In the genomic region with DNA sequence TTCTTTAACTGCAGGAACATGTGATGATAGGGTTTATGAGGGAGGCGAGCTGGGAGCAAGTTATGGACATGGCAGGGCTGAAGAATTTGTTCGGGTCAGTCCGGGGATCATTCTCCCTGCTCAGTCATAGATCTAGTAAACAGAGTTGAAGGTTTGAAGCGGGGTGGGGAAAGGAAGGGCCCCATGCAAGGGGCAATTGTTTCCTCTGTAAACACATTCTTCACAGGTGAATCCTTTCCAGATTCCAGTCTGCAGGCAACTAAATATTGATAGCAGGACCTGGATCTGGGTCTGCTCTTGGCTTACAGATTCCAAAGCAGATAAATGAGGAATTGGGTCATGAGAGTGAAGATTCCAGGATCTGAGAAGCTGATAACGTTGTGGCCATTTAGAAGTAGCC, we compare ENCODE assay signal across 14 cellular contexts. TPM values are rescaled to one million over a fixed set of nuclear protein-coding genes. Genes with fewer than 3 reads are reported as not detected.
"Had no signal": no experiment of that assay in that cellular context is flagged by ENCODE, and none has a peak within 500 bp of the region (broad histone marks: within the 10 kb centered on the region; RNA-seq: fewer than 3 reads in every experiment).

No MANE protein-coding gene starts in this region.

- H3K4me1 ChIP-seq: neural progenitor cell, stomach, testis had no signal

- H3K9me3 ChIP-seq: ovary, stomach, testis had no signal

- H3K4me3 ChIP-seq: lung, neural progenitor cell, ovary, stomach, testis had no signal

- H3K4me3 Mint-ChIP-seq: activated CD4-positive, alpha-beta memory T cell treated with anti-CD3 and anti-CD28 coated beads for 36 hours; activated T-cell treated with anti-CD3 and anti-CD28 coated beads, Interleukin-2, amount 50 U/mL, for 24 hours; naive B cell; neural progenitor cell; T-helper 2 cell treated with Interferon-gamma antibody and Interleukin-4, amounts not matched to agents 5 μg/mL and 100 μg/mL, for 36 hours had no signal

- H3K4me2 ChIP-seq: neural progenitor cell had no signal

- H2AFZ ChIP-seq: neural progenitor cell had no signal

- H3K27ac Mint-ChIP-seq: activated CD4-positive, alpha-beta memory T cell treated with anti-CD3 and anti-CD28 coated beads for 36 hours; activated T-cell treated with anti-CD3 and anti-CD28 coated beads, Interleukin-2, amount 50 U/mL, for 24 hours; neural progenitor cell; T-helper 2 cell treated with Interferon-gamma antibody and Interleukin-4, amounts not matched to agents 5 μg/mL and 100 μg/mL, for 36 hours had no signal

- DNase-seq: activated CD4-positive, alpha-beta memory T cell treated with anti-CD3 and anti-CD28 coated beads for 36 hours; activated CD4-positive, alpha-beta T cell treated with anti-CD3 and anti-CD28 coated beads for 1 hour; activated effector memory CD4-positive, alpha-beta T cell treated with Interleukin-2 at 50 U/mL for 16 hours; activated naive CD4-positive, alpha-beta T cell treated with anti-CD3 and anti-CD28 coated beads, Interleukin-2, amount 50 U/mL, for 16 hours; activated T-cell treated with anti-CD3 and anti-CD28 coated beads, Interleukin-2, amount 50 U/mL, for 24 hours; foreskin melanocyte; naive B cell; ovary; stimulated activated CD4-positive, alpha-beta T cell treated with anti-CD3 and anti-CD28 coated beads, Interleukin-1b, Interleukin-23, amount 100 ng/mL, for 48 hours; stomach; testis had no signal

- H3K4me1 Mint-ChIP-seq: naive B cell had no signal

- H3K36me3 ChIP-seq: neural progenitor cell, ovary, stomach had no signal

- H3K27me3 Mint-ChIP-seq: activated CD4-positive, alpha-beta memory T cell treated with anti-CD3 and anti-CD28 coated beads for 36 hours; activated T-cell treated with anti-CD3 and anti-CD28 coated beads, Interleukin-2, amount 50 U/mL, for 24 hours had no signal

- H3K9ac ChIP-seq: neural progenitor cell had no signal

- H3K36me3 Mint-ChIP-seq: activated CD4-positive, alpha-beta memory T cell treated with anti-CD3 and anti-CD28 coated beads for 36 hours; naive B cell; neural progenitor cell had no signal

- H3K27me3 ChIP-seq: neural progenitor cell, ovary, stomach, testis had no signal

- H3K27ac ChIP-seq: neural progenitor cell, ovary, stomach, testis had no signal

- H3K9me3 Mint-ChIP-seq: activated T-cell treated with anti-CD3 and anti-CD28 coated beads, Interleukin-2, amount 50 U/mL, for 24 hours; naive B cell; neural progenitor cell; T-helper 2 cell treated with Interferon-gamma antibody and Interleukin-4, amounts not matched to agents 5 μg/mL and 100 μg/mL, for 36 hours had no signal

RNA-seq across cellular contexts. Expression of a gene that starts 44.3 kb away (rescaled TPM):
- total RNA-seq: activated CD4-positive, alpha-beta memory T cell treated with anti-CD3 and anti-CD28 coated beads for 36 hours had no signal
